1 cellular context compared by ENCODE assay signal in genomic region chr5:160423025-160423554, GRCh38.
TF ChIP-seq lines count a peak whose summit lies in the region.

No MANE protein-coding gene starts in this region.

TF ChIP-seq in GM12878, 131 proteins besides CTCF, POLR2A, EP300 and RAD21:
- TF ChIP-seq, protein P1, sequence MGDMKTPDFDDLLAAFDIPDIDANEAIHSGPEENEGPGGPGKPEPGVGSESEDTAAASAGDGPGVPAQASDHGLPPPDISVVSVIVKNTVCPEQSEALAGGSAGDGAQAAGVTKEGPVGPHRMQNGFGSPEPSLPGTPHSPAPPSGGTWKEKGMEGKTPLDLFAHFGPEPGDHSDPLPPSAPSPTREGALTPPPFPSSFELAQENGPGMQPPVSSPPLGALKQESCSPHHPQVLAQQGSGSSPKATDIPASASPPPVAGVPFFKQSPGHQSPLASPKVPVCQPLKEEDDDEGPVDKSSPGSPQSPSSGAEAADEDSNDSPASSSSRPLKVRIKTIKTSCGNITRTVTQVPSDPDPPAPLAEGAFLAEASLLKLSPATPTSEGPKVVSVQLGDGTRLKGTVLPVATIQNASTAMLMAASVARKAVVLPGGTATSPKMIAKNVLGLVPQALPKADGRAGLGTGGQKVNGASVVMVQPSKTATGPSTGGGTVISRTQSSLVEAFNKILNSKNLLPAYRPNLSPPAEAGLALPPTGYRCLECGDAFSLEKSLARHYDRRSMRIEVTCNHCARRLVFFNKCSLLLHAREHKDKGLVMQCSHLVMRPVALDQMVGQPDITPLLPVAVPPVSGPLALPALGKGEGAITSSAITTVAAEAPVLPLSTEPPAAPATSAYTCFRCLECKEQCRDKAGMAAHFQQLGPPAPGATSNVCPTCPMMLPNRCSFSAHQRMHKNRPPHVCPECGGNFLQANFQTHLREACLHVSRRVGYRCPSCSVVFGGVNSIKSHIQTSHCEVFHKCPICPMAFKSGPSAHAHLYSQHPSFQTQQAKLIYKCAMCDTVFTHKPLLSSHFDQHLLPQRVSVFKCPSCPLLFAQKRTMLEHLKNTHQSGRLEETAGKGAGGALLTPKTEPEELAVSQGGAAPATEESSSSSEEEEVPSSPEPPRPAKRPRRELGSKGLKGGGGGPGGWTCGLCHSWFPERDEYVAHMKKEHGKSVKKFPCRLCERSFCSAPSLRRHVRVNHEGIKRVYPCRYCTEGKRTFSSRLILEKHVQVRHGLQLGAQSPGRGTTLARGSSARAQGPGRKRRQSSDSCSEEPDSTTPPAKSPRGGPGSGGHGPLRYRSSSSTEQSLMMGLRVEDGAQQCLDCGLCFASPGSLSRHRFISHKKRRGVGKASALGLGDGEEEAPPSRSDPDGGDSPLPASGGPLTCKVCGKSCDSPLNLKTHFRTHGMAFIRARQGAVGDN (IDR thresholded peaks at IDR 0.05) = no peak
- TF ChIP-seq, protein P2, sequence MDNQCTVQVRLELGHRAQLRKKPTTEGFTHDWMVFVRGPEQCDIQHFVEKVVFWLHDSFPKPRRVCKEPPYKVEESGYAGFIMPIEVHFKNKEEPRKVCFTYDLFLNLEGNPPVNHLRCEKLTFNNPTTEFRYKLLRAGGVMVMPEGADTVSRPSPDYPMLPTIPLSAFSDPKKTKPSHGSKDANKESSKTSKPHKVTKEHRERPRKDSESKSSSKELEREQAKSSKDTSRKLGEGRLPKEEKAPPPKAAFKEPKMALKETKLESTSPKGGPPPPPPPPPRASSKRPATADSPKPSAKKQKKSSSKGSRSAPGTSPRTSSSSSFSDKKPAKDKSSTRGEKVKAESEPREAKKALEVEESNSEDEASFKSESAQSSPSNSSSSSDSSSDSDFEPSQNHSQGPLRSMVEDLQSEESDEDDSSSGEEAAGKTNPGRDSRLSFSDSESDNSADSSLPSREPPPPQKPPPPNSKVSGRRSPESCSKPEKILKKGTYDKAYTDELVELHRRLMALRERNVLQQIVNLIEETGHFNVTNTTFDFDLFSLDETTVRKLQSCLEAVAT (IDR thresholded peaks at IDR 0.05) = 0 out of 2 replicates have a peak, but pooled peaks have one; percentile 9
- TF ChIP-seq MXI1 (IDR thresholded peaks at IDR 0.05; ENCODE audit: low read depth, low read length) = no peak
